ENCODE assay signal across 1 cellular context in the genomic region with DNA sequence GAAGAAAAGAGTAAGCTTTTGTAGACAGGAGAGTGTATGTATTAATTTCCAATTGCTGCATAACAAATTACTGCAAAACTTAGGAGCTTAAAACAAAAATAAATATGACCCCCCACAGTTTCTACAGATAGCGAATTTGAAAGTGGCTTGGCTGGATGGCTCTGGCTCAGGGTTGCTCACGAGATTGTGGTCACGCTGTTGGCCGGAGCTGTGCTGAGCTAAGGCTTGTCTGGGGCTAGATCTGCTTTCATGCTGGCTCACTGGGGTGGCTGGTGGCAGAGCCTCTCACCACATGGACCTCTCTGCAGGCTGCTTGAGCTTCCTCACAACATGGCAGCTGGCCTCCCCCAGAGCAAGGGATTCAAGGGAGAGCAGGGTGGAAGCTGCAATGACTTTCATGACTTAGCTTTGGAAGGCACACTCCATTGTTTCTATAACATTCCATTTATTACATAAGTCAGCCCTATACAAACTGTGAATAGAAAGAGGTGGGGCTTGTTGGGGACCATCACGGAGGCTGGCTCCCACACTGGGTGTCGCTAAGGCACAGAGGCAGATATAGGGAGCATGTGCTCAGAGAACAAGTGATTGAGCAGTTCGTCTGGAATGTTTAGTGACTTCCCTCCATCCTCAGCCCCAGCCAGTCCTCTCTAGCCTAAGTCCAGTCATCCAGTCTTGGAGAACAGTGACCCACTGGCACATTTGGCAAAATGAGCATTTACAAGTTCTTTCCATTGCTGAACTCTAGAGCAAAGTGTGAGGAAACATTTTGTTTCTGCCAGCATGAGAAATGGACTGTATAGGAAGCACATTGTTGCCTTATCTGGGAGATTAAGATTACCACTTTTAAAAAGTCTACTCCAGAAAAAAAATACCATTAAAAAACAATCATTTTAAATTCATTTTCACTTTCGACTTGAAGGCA.
TF ChIP-seq lines count a peak whose summit lies in the region.

No MANE protein-coding gene starts in this region.

TF ChIP-seq in HepG2, 621 proteins besides CTCF, POLR2A, EP300 and RAD21:
- TF ChIP-seq ZNF816 (CRISPR knock-in tag; IDR thresholded peaks at IDR 0.05; ENCODE audit: borderline replicate concordance), result no peak
- no peak for TF ChIP-seq ZNF333 (CRISPR knock-in tag; IDR thresholded peaks at IDR 0.05; ENCODE audit: borderline replicate concordance)
- TF ChIP-seq ATF6 (CRISPR knock-in tag; conservative IDR thresholded peaks at IDR 0.05), result no peak
- no peak for TF ChIP-seq CREB1 (IDR thresholded peaks at IDR 0.05)
- TF ChIP-seq CREB1 (CRISPR knock-in tag; IDR thresholded peaks at IDR 0.05), result no peak
- no peak for TF ChIP-seq ZNF343 (CRISPR knock-in tag; IDR thresholded peaks at IDR 0.05)
- no peak for TF ChIP-seq ZNF367 (CRISPR knock-in tag; IDR thresholded peaks at IDR 0.05; ENCODE audit: borderline replicate concordance)
- no peak for TF ChIP-seq ZNF703 (CRISPR knock-in tag; IDR thresholded peaks at IDR 0.05; ENCODE audit: borderline replicate concordance)
- no peak for TF ChIP-seq KDM5A (IDR thresholded peaks at IDR 0.05; ENCODE audit: borderline replicate concordance, low read length)
- TF ChIP-seq ZFP36L2 (CRISPR knock-in tag; IDR thresholded peaks at IDR 0.05), result no peak
- no peak for TF ChIP-seq UBTF (CRISPR knock-in tag; IDR thresholded peaks at IDR 0.05)
- TF ChIP-seq, protein P1, sequence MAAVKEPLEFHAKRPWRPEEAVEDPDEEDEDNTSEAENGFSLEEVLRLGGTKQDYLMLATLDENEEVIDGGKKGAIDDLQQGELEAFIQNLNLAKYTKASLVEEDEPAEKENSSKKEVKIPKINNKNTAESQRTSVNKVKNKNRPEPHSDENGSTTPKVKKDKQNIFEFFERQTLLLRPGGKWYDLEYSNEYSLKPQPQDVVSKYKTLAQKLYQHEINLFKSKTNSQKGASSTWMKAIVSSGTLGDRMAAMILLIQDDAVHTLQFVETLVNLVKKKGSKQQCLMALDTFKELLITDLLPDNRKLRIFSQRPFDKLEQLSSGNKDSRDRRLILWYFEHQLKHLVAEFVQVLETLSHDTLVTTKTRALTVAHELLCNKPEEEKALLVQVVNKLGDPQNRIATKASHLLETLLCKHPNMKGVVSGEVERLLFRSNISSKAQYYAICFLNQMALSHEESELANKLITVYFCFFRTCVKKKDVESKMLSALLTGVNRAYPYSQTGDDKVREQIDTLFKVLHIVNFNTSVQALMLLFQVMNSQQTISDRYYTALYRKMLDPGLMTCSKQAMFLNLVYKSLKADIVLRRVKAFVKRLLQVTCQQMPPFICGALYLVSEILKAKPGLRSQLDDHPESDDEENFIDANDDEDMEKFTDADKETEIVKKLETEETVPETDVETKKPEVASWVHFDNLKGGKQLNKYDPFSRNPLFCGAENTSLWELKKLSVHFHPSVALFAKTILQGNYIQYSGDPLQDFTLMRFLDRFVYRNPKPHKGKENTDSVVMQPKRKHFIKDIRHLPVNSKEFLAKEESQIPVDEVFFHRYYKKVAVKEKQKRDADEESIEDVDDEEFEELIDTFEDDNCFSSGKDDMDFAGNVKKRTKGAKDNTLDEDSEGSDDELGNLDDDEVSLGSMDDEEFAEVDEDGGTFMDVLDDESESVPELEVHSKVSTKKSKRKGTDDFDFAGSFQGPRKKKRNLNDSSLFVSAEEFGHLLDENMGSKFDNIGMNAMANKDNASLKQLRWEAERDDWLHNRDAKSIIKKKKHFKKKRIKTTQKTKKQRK (IDR thresholded peaks at IDR 0.05; ENCODE audit: low read length), result no peak
- no peak for TF ChIP-seq ZNF34 (CRISPR knock-in tag; IDR thresholded peaks at IDR 0.05; ENCODE audit: borderline replicate concordance)
- TF ChIP-seq CAMTA2 (CRISPR knock-in tag; IDR thresholded peaks at IDR 0.05; ENCODE audit: borderline replicate concordance), result no peak
- TF ChIP-seq CSRNP1 (CRISPR knock-in tag; IDR thresholded peaks at IDR 0.05), result no peak
- TF ChIP-seq, protein P2, sequence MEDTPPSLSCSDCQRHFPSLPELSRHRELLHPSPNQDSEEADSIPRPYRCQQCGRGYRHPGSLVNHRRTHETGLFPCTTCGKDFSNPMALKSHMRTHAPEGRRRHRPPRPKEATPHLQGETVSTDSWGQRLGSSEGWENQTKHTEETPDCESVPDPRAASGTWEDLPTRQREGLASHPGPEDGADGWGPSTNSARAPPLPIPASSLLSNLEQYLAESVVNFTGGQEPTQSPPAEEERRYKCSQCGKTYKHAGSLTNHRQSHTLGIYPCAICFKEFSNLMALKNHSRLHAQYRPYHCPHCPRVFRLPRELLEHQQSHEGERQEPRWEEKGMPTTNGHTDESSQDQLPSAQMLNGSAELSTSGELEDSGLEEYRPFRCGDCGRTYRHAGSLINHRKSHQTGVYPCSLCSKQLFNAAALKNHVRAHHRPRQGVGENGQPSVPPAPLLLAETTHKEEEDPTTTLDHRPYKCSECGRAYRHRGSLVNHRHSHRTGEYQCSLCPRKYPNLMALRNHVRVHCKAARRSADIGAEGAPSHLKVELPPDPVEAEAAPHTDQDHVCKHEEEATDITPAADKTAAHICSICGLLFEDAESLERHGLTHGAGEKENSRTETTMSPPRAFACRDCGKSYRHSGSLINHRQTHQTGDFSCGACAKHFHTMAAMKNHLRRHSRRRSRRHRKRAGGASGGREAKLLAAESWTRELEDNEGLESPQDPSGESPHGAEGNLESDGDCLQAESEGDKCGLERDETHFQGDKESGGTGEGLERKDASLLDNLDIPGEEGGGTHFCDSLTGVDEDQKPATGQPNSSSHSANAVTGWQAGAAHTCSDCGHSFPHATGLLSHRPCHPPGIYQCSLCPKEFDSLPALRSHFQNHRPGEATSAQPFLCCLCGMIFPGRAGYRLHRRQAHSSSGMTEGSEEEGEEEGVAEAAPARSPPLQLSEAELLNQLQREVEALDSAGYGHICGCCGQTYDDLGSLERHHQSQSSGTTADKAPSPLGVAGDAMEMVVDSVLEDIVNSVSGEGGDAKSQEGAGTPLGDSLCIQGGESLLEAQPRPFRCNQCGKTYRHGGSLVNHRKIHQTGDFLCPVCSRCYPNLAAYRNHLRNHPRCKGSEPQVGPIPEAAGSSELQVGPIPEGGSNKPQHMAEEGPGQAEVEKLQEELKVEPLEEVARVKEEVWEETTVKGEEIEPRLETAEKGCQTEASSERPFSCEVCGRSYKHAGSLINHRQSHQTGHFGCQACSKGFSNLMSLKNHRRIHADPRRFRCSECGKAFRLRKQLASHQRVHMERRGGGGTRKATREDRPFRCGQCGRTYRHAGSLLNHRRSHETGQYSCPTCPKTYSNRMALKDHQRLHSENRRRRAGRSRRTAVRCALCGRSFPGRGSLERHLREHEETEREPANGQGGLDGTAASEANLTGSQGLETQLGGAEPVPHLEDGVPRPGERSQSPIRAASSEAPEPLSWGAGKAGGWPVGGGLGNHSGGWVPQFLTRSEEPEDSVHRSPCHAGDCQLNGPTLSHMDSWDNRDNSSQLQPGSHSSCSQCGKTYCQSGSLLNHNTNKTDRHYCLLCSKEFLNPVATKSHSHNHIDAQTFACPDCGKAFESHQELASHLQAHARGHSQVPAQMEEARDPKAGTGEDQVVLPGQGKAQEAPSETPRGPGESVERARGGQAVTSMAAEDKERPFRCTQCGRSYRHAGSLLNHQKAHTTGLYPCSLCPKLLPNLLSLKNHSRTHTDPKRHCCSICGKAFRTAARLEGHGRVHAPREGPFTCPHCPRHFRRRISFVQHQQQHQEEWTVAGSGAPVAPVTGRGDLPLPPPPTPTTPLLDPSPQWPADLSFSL (CRISPR knock-in tag; IDR thresholded peaks at IDR 0.05), result no peak
TF ChIP-seq in HepG2: peak in this region for 0.
